8 cellular contexts compared by ENCODE assay signal in genomic region chr3:32432711-32433530, GRCh38. TPM values are rescaled to one million over a fixed set of nuclear protein-coding genes. Genes with fewer than 3 reads are reported as not detected.
DNase-seq lines count a peak whose midpoint lies in the region; ATAC-seq and TF ChIP-seq lines count a peak whose summit lies in the region.

No MANE protein-coding gene starts in this region.

- CTCF ChIA-PET in mammary epithelial cell (lab: Charles Lee; ENCODE audit: low non-redundant PET), result no interaction called here

- 85 to 96% methylated on average over 6 of the region's 12 CpGs for WGBS in gastroesophageal sphincter (ENCODE audit: low coverage in 1 of 2), 2 donors
- WGBS in mammary epithelial cell (ENCODE audit: low coverage, missing lambda C conversion rate), result 90% methylated on average over 12 of the region's 12 CpGs

- no peaks in the 10 kb centered on the region for H3K9me3 Mint-ChIP-seq in memory B cell
- no peaks in the 10 kb centered on the region for H3K9me3 Mint-ChIP-seq in type B pancreatic cell

- peaks cover 96% of the 10 kb centered on the region for H3K79me2 ChIP-seq in mammary epithelial cell (ENCODE audit: insufficient read depth, low read length)

- H3K36me3 Mint-ChIP-seq in memory B cell (peaks cover 3% of the 10 kb centered on the region), type B pancreatic cell (peaks cover 3% of the 10 kb centered on the region)

- intact Hi-C loops in mammary epithelial cell (cut with micrococcal nuclease), result no loop called here

- peak; percentile 42 for ATAC-seq in GM21717 (IDR thresholded peaks at IDR 0.05; ENCODE audit: unreplicated experiment)
- ATAC-seq in memory B cell (ENCODE audit: low read depth), result peak; percentile 33
- no peak for ATAC-seq in gastroesophageal sphincter

- BruUV-seq in mammary epithelial cell (replicated peaks; lab: Mats Ljungman, UMichigan), result no TSS peak

- H3K9me3 ChIP-seq in gastroesophageal sphincter (no peaks in the 10 kb centered on the region), mammary epithelial cell (replicated peaks; ENCODE audit: insufficient read depth, low read length) (no peaks in the 10 kb centered on the region)

- DNase-seq in GM10266 (ENCODE audit: extremely low spot score) (peak; percentile 53), NOMO-1 treated with DMSO at 0.1 percent for 48 hours (lab: John Stamatoyannopoulos, UW; ENCODE audit: unreplicated experiment) (peak; percentile 76), memory B cell (ENCODE audit: low spot score in 2 of 2) (no peak), type B pancreatic cell (ENCODE audit: extremely low spot score, unreplicated experiment) (no peak), mammary epithelial cell (no peak)
- DNase-seq in activated CD4-positive, CD25-positive, alpha-beta regulatory T cell treated with anti-CD3 and anti-CD28 coated beads, Interleukin-2, amount 50 U/mL, for 72 hours, result no peak

- in situ Hi-C loops in mammary epithelial cell (cut with MboI; ENCODE audit: low sequenced_read_pairs in 2 of 2), result no loop called here

- no peaks in the 10 kb centered on the region for H4K20me1 ChIP-seq in mammary epithelial cell (ENCODE audit: insufficient read depth, low read length)

- dilution Hi-C loops in mammary epithelial cell (cut with HindIII; ENCODE audit: low sequenced_read_pairs), result no loop called here

- peaks cover 0 to 10% (median 4%) of the 10 kb centered on the region in 3 donors for H3K4me1 ChIP-seq in gastroesophageal sphincter
- peaks cover 8% of the 10 kb centered on the region for H3K4me1 ChIP-seq in mammary epithelial cell (ENCODE audit: insufficient read depth, low read length)

- H3K27me3 Mint-ChIP-seq in memory B cell (no peaks in the 10 kb centered on the region), type B pancreatic cell (peaks cover 5% of the 10 kb centered on the region)

- H3K27ac ChIP-seq in gastroesophageal sphincter (no peak overlapping the region), mammary epithelial cell (ENCODE audit: insufficient read depth, low read depth, low read length) (no peak overlapping the region)

- H3K4me3 Mint-ChIP-seq in memory B cell, result peak overlapping the region; percentile 66
- no peak overlapping the region for H3K4me3 Mint-ChIP-seq in type B pancreatic cell

- TF ChIP-seq CTCF in GM10266 (IDR thresholded peaks at IDR 0.05; ENCODE audit: control insufficient read depth, insufficient read depth, low read depth, missing control alignments), result no peak
- no peak for TF ChIP-seq CTCF in gastroesophageal sphincter (IDR thresholded peaks at IDR 0.05)
- TF ChIP-seq CTCF in type B pancreatic cell (conservative IDR thresholded peaks at IDR 0.05), result no peak
- no peak for TF ChIP-seq CTCF in mammary epithelial cell (conservative IDR thresholded peaks at IDR 0.05 in 1 of 2, IDR thresholded peaks at IDR 0.05 in 1 of 2; ENCODE audit: extremely low read depth in 1 of 2, insufficient read depth in 1 of 2, low read depth in 1 of 2, low read length in 2 of 2)

- TF ChIP-seq POLR2A in gastroesophageal sphincter (IDR thresholded peaks at IDR 0.05), result no peak

- H3K27me3 ChIP-seq in gastroesophageal sphincter, result no peaks in the 10 kb centered on the region
- H3K27me3 ChIP-seq in mammary epithelial cell (ENCODE audit: insufficient read depth, low read length), result no peaks in the 10 kb centered on the region

- no peak overlapping the region for H3K4me2 ChIP-seq in mammary epithelial cell (ENCODE audit: insufficient read depth, low read depth, low read length)

- H3K27ac Mint-ChIP-seq in memory B cell (peak overlapping the region; percentile 92), type B pancreatic cell (no peak overlapping the region)

- H3K36me3 ChIP-seq in gastroesophageal sphincter (no peaks in the 10 kb centered on the region), mammary epithelial cell (ENCODE audit: insufficient read depth, low read length) (peaks cover 10% of the 10 kb centered on the region)

- no peak overlapping the region for H2AFZ ChIP-seq in mammary epithelial cell (ENCODE audit: low read depth, low read length)

- peaks cover 51% of the 10 kb centered on the region for H3K4me1 Mint-ChIP-seq in memory B cell
- peaks cover 4% of the 10 kb centered on the region for H3K4me1 Mint-ChIP-seq in type B pancreatic cell (ENCODE audit: unreplicated experiment)

- no peak overlapping the region for H3K9ac ChIP-seq in mammary epithelial cell (ENCODE audit: insufficient read depth, low read length)

- no peak overlapping the region for H3K4me3 ChIP-seq in gastroesophageal sphincter
- H3K4me3 ChIP-seq in mammary epithelial cell (replicated peaks in 1 of 3; ENCODE audit: insufficient read depth in 1 of 3, low read depth in 2 of 3, low read length in 3 of 3), result no peak overlapping the region

- no peak for TF ChIP-seq EP300 in gastroesophageal sphincter (IDR thresholded peaks at IDR 0.05)

RNA-seq across cellular contexts. Expression of gene CMTM7, which starts 41.3 kb away (rescaled TPM):
- total RNA-seq in gastroesophageal sphincter, result 1 to 10 TPM; 2.9 to 7.0 (median 6.5) TPM
- 8.2 and 20.4 TPM in 2 replicates for total RNA-seq in type B pancreatic cell (ENCODE audit: low replicate concordance)
- 10 to 100 TPM; 35.8 to 62.1 TPM for total RNA-seq in mammary epithelial cell
- polyA plus RNA-seq in mammary epithelial cell, result 78.0 TPM
- polyA minus RNA-seq in mammary epithelial cell, result 105 TPM

Comparison
In these comparisons a context has a peak if more than half of its experiments do, and no peak if none do; other contexts are left out.
1. DNase-seq: peak in GM10266 (single experiment) and NOMO-1 treated with DMSO at 0.1 percent for 48 hours (single experiment); none in memory B cell (0 of 2), activated CD4-positive, CD25-positive, alpha-beta regulatory T cell treated with anti-CD3 and anti-CD28 coated beads, Interleukin-2, amount 50 U/mL, for 72 hours (single experiment), type B pancreatic cell (single experiment) and mammary epithelial cell (single experiment).